In the genomic region with DNA sequence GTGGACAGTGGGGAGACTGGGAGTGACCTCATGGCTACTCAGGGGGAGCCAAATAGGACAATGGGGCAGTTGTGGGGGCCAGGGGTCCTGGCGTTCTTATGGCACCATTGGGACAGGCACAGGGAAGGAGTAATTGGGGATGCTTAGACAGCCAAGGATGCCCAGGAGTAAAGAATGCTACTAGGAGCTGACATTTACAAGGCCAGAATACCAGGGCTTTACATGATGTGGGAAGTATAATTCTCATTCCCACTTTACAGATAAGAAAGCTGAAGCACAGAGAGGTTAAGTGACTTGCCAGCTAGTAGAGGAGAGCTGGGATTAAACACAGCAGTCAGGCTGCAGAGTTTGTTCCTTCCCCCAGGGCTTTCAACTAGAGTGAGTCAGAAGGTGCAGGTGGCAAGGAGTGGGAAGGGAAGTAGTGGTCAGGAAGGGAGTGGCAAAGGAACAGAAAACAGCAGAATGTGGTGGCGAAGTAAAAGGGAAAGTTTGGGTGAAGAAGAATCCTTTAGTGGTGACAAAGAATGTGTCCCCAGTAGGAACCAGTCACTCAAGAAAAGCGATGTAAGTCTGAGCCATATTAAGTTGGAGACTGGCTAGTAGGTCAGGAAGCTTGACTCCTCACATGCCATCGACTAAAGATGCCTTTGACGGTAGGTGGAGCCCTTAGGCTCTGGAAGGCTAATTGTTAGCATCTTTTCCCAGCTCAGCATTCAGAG, we compare ENCODE assay signal across 9 cellular contexts. TPM values are rescaled to one million over a fixed set of nuclear protein-coding genes. Genes with fewer than 3 reads are reported as not detected.
DNase-seq lines count a peak whose midpoint lies in the region; ATAC-seq, FAIRE-seq and TF ChIP-seq lines count a peak whose summit lies in the region.
"Had no signal": no experiment of that assay in that cellular context is flagged by ENCODE, and none has a peak within 500 bp of the region (broad histone marks: within the 10 kb centered on the region; RNA-seq: fewer than 3 reads in every experiment).

No MANE protein-coding gene starts in this region.

- no peak overlapping the region for H3K27ac ChIP-seq in MM.1S (ENCODE audit: low read length)
- no peak overlapping the region for H3K27ac ChIP-seq in K562 (ENCODE audit: extremely low read depth, low read depth, low read length)
- no peak overlapping the region for H3K27ac ChIP-seq in mesenchymal stem cell (ENCODE audit: low read length, poor library complexity, severe bottlenecking)
- H3K27ac ChIP-seq in stomach = no peak overlapping the region
- H3K27ac ChIP-seq: skin epidermis had no signal

- ATAC-seq in K562 = 0 out of 3 replicates have a peak, but pooled peaks have one; percentile 37

- H3K4me3 ChIP-seq in MM.1S (ENCODE audit: low read length) (no peak overlapping the region), K562 (no peak overlapping the region), mesenchymal stem cell (ENCODE audit: insufficient read depth in 1 of 2, low read depth in 1 of 2, low read length in 2 of 2) (no peak overlapping the region), stomach (no peak overlapping the region)
- H3K4me3 ChIP-seq: skin epidermis had no signal

- no peaks in the 10 kb centered on the region for H3K79me1 ChIP-seq in mesenchymal stem cell (replicated peaks; ENCODE audit: low read length, poor library complexity, severe bottlenecking)

- 0% methylated on average over 5 of the region's 5 CpGs for WGBS in K562 (ENCODE audit: insufficient coverage, low coverage, missing lambda C conversion rate)
- 27% methylated on average over 5 of the region's 5 CpGs for WGBS in mesenchymal stem cell
- 31 to 60% (median 46%) methylated on average over 5 of the region's 5 CpGs for WGBS in stomach, 5 donors

- TF ChIP-seq POLR2A in K562 (conservative IDR thresholded peaks at IDR 0.05) (no peak), stomach (IDR thresholded peaks at IDR 0.05) (no peak), GM12892 (IDR thresholded peaks at IDR 0.05; ENCODE audit: low read depth, low read length) (no peak)

- no peak overlapping the region for H4K91ac ChIP-seq in mesenchymal stem cell (ENCODE audit: low read length)

- POLR2A ChIA-PET in K562 (lab: Yijun Ruan, JAX) = no interaction called here

- peaks cover 10% of the 10 kb centered on the region for H3K4me1 ChIP-seq in MM.1S (ENCODE audit: low read length)
- no peaks in the 10 kb centered on the region for H3K4me1 ChIP-seq in K562 (replicated peaks in 1 of 2; ENCODE audit: control insufficient read depth in 2 of 2, insufficient read depth in 2 of 2, low read length in 2 of 2)
- H3K4me1 ChIP-seq in mesenchymal stem cell (ENCODE audit: control insufficient read depth, insufficient read depth, low read depth, low read length) = no peaks in the 10 kb centered on the region
- H3K4me1 ChIP-seq in stomach = peaks cover 3 to 30% (median 13%) of the 10 kb centered on the region in 4 donors

- H2BK120ac ChIP-seq in mesenchymal stem cell (ENCODE audit: low read depth, low read length) = no peak overlapping the region

- TF ChIP-seq RAD21 in K562 (CRISPR knock-in tag; conservative IDR thresholded peaks at IDR 0.05 in 1 of 2, IDR thresholded peaks at IDR 0.05 in 1 of 2) = peak in 1 of 2 experiments; percentile 41; a peak in 2 of 4 replicates

- no peak overlapping the region for H2BK5ac ChIP-seq in mesenchymal stem cell (ENCODE audit: low read depth, low read length, poor library complexity, severe bottlenecking)

- CTCF ChIA-PET in K562 (lab: Yijun Ruan, JAX; ENCODE audit: low intra/inter-chr PET ratio) = no interaction called here

- H3K4me2 ChIP-seq in MM.1S (ENCODE audit: low read depth, low read length) (no peak overlapping the region), K562 (ENCODE audit: insufficient read depth, low read length) (no peak overlapping the region), mesenchymal stem cell (ENCODE audit: low read length, poor library complexity, severe bottlenecking) (no peak overlapping the region)

- TF ChIP-seq EP300 in K562 (IDR thresholded peaks at IDR 0.05; ENCODE audit: low read length) = no peak
- no peak for TF ChIP-seq EP300 in stomach (IDR thresholded peaks at IDR 0.05)

- H3K9me3 ChIP-seq in MM.1S (replicated peaks; ENCODE audit: insufficient read depth, low read length) (no peaks in the 10 kb centered on the region), K562 (replicated peaks; ENCODE audit: control insufficient read depth, insufficient read depth, low read depth, low read length) (no peaks in the 10 kb centered on the region), mesenchymal stem cell (ENCODE audit: control insufficient read depth, low read length) (no peaks in the 10 kb centered on the region), stomach (no peaks in the 10 kb centered on the region)

- TF ChIP-seq CTCF in MM.1S (IDR thresholded peaks at IDR 0.05; ENCODE audit: low read length) (peak; percentile 45), K562 (IDR thresholded peaks at IDR 0.05 in 2 of 3, conservative IDR thresholded peaks at IDR 0.05 in 1 of 3; ENCODE audit: insufficient read depth in 2 of 3, low read depth in 1 of 3, low read length in 3 of 3) (peak; percentile 28 to 29 (median 28); a peak in 2 of 6 replicates), stomach (IDR thresholded peaks at IDR 0.05) (peak in 1 of 7 experiments; percentile 7)

- H4K20me1 ChIP-seq in MM.1S (ENCODE audit: insufficient read depth, low read length) (0 out of 2 replicates have a peak, but pooled peaks cover 3% of the 10 kb centered on the region), K562 (replicated peaks; ENCODE audit: control insufficient read depth, insufficient read depth, low read length) (no peaks in the 10 kb centered on the region)

- no peak overlapping the region for H2BK15ac ChIP-seq in mesenchymal stem cell (ENCODE audit: low read depth, poor library complexity, severe bottlenecking)

- no peaks in the 10 kb centered on the region for H3K79me2 ChIP-seq in MM.1S (ENCODE audit: low read length)
- H3K79me2 ChIP-seq in K562 (ENCODE audit: control insufficient read depth, insufficient read depth, low read length) = no peaks in the 10 kb centered on the region

- DNase-seq in NCI-H510A treated with DMSO at 0.1 percent for 48 hours (lab: John Stamatoyannopoulos, UW) (peak; percentile 20), NCI-H510A (lab: John Stamatoyannopoulos, UW) (no peak), MM.1S (peak; percentile 82), K562 (ENCODE audit: extremely low read depth in 1 of 4, low spot score in 3 of 4) (peak in 1 of 4 experiments; percentile 8), mesenchymal stem cell (peak; percentile 41), stomach (no peak), GM12892 (ENCODE audit: insufficient read length) (no peak), GOT3 (lab: John Stamatoyannopoulos, UW) (no peak)

- no peak overlapping the region for H3K18ac ChIP-seq in mesenchymal stem cell (ENCODE audit: low read depth in 1 of 2, low read length in 2 of 2)

- no peak overlapping the region for H3K14ac ChIP-seq in mesenchymal stem cell (ENCODE audit: low read length in 2 of 2)

- in situ Hi-C loops in K562 (cut with MboI) = no loop called here

- H4K8ac ChIP-seq in mesenchymal stem cell (ENCODE audit: low read length) = no peak overlapping the region

- FAIRE-seq in K562 (lab: Jason Lieb, UNC) (no peak), GM12892 (lab: Jason Lieb, UNC) (no peak)

- no peak overlapping the region for H2AK5ac ChIP-seq in mesenchymal stem cell (ENCODE audit: low read length, severe bottlenecking)

- H3K23ac ChIP-seq in mesenchymal stem cell (ENCODE audit: low read length in 2 of 2) = no peak overlapping the region

- H3K36me3 ChIP-seq in MM.1S (replicated peaks; ENCODE audit: insufficient read depth, low read length) = no peaks in the 10 kb centered on the region
- H3K36me3 ChIP-seq in K562 (ENCODE audit: control insufficient read depth, insufficient read depth, low read length) = no peaks in the 10 kb centered on the region
- H3K36me3 ChIP-seq in mesenchymal stem cell (ENCODE audit: control insufficient read depth in 1 of 2, insufficient read depth in 2 of 2, low read depth in 1 of 2, low read length in 2 of 2) = no peaks in the 10 kb centered on the region
- no peaks in the 10 kb centered on the region for H3K36me3 ChIP-seq in stomach

- H3K9me2 ChIP-seq in MM.1S (replicated peaks; ENCODE audit: insufficient read depth, low read length) = no peaks in the 10 kb centered on the region

- no TSS peak for BruUV-seq in K562 (replicated peaks; lab: Mats Ljungman, UMichigan)

- H2AFZ ChIP-seq in MM.1S (ENCODE audit: low read length) = no peak overlapping the region
- no peak overlapping the region for H2AFZ ChIP-seq in K562 (ENCODE audit: low read depth, low read length)
- no peak overlapping the region for H2AFZ ChIP-seq in mesenchymal stem cell (ENCODE audit: low read depth, low read length)

- H3K27me3 ChIP-seq in MM.1S (replicated peaks; ENCODE audit: insufficient read depth, low read length) (peaks cover 84% of the 10 kb centered on the region), K562 (ENCODE audit: control insufficient read depth in 2 of 2, insufficient read depth in 2 of 2, low read length in 2 of 2) (no peaks in the 10 kb centered on the region), mesenchymal stem cell (ENCODE audit: control insufficient read depth in 1 of 2, insufficient read depth in 1 of 2, low read length in 2 of 2) (peaks cover 37 to 50% of the 10 kb centered on the region in 2 experiments), stomach (peaks cover 0 to 11% (median 0%) of the 10 kb centered on the region in 3 donors)

- H3K9ac ChIP-seq in MM.1S (ENCODE audit: low read length) (no peak overlapping the region), K562 (ENCODE audit: insufficient read depth in 1 of 2, low read depth in 2 of 2, low read length in 2 of 2) (no peak overlapping the region), mesenchymal stem cell (ENCODE audit: low read length) (no peak overlapping the region)

- H3K9me1 ChIP-seq in K562 (ENCODE audit: control insufficient read depth, insufficient read depth, low read length) = no peaks in the 10 kb centered on the region

- peaks cover 5% of the 10 kb centered on the region; the same call in 1 of the 2 replicates for H3F3A ChIP-seq in MM.1S (ENCODE audit: insufficient read depth, low read length)

- H3K4ac ChIP-seq in mesenchymal stem cell (ENCODE audit: low read depth in 1 of 2, low read length in 2 of 2) = no peak overlapping the region

- H2BK12ac ChIP-seq in mesenchymal stem cell (ENCODE audit: low read length in 2 of 2) = no peak overlapping the region

- intact Hi-C loops in K562 (cut with micrococcal nuclease) (loop anchor here (5.0 kb wide), 1 partner anchor 294 kb away; no protein-coding TSS in a partner anchor), stomach (cut with DNase I; ENCODE audit: low total_unique reads) (loop anchor here (5.0 kb wide), 1 partner anchor 294 kb away; no protein-coding TSS in a partner anchor)

RNA-seq across cellular contexts. Expression of a gene that starts 32.8 kb away (rescaled TPM):
- 0.60 and 0.93 TPM in 2 replicates for total RNA-seq in K562 (2011; cell fraction: chromatin; rRNA removed; ENCODE audit: low replicate concordance)
- total RNA-seq in K562 (2011; cell fraction: nucleolus; rRNA removed) = 1.0 and 1.7 TPM in 2 replicates
- total RNA-seq in K562 (2011; cell fraction: nucleoplasm; rRNA removed) = 0.61 and 1.0 TPM in 2 replicates
- total RNA-seq in K562 (2014; rRNA removed) = 1.0 and 1.5 TPM in 2 replicates
- 1.6 and 1.7 TPM in 2 replicates for total RNA-seq in K562 (2014; rRNA removed; fragmentation: Illumina TruSeq; extraction: Trizol)
- 1.2 and 1.5 TPM in 2 replicates for total RNA-seq in K562 (2015; rRNA removed; fragmentation: Illumina TruSeq; extraction: Trizol)
- 1.1 and 2.0 TPM in 2 replicates for total RNA-seq in K562 (2021)
- 0.89 and 68.1 TPM in 2 replicates for polyA plus RNA-seq in K562 (2011; rRNA removed)
- polyA plus RNA-seq in K562 (2011; cell fraction: cytosol; rRNA removed) = 0.83 and 63.6 TPM in 2 replicates
- 0.55 and 23.6 TPM in 2 replicates for polyA plus RNA-seq in K562 (2011; cell fraction: nucleus; rRNA removed)
- 0.91 and 0.97 TPM in 2 replicates for polyA plus RNA-seq in K562 (2012)
- 0.75 and 1.1 TPM in 2 replicates for polyA plus RNA-seq in K562 (2014; fragmentation: Illumina TruSeq; extraction: Trizol)
- 1 to 10 TPM; 2.1 to 2.4 TPM for polyA plus RNA-seq in K562 (2014; fragmentation: Nextera tagmentation; extraction: Ambion mirVana)
- polyA plus RNA-seq in K562 (2014; rRNA removed) = 1.0 and 1.5 TPM in 2 replicates
- polyA minus RNA-seq in K562 (2011; rRNA and poly(A)+ RNA removed) = 0.95 and 53.7 TPM in 2 replicates
- 22.5 TPM in 1 of 2 replicates, not detected in the other for polyA minus RNA-seq in K562 (2011; cell fraction: cytosol; rRNA and poly(A)+ RNA removed)
- polyA minus RNA-seq in K562 (2011; cell fraction: nucleus; rRNA and poly(A)+ RNA removed) = 18.5 TPM in 1 of 2 replicates, not detected in the other
- 1.1 TPM for polyA plus RNA-seq in mesenchymal stem cell (2013, experiment 1 of 2)
- 1.2 TPM for polyA plus RNA-seq in mesenchymal stem cell (2013, experiment 2 of 2)
- 10 to 100 TPM in 2 of 5 donors, not detected in 3; 22.8 to 24.3 TPM for total RNA-seq in stomach
- 10 to 100 TPM in 1 of 3 donors, 1 to 10 TPM in 2; 4.1 to 17.5 (median 4.8) TPM for polyA plus RNA-seq in stomach
- polyA plus RNA-seq in GM12892 (2012; ENCODE audit: missing spikeins) = not detected

Comparison
In these comparisons a context has a peak if more than half of its experiments do, and no peak if none do; other contexts are left out.
1. DNase-seq: peak in NCI-H510A treated with DMSO at 0.1 percent for 48 hours (single experiment), MM.1S (single experiment) and mesenchymal stem cell (single experiment); none in NCI-H510A (single experiment), stomach (single experiment), GM12892 (single experiment) and GOT3 (single experiment).